In the genomic region with DNA sequence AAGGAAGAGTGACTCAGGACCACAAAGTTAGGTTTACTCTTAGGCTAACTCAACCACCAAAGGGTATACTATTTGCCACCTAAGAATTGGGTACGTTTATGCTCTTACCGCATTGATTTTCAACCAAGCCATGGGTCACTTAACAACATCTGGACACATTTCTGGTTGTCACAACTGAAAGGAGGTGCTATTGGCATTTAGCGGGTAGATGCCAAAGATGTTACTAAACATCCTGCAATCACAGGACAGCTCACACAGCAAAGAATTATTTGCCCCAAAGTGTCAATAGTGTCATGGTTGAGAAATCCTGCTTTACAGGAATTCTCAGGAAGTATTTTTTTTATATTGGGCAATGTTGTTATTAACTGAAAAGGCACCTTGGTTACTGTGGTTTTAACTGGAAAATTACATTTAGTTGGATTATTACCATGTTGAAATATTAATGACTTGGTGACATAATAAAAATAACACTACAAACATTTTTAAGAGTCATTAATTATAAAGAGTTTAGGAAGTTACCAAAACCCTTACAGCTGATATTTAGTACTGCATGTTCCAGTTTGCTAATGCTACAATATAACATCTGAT, we compare ENCODE assay signal across 12 cellular contexts.
DNase-seq lines count a peak whose midpoint lies in the region; ATAC-seq and TF ChIP-seq lines count a peak whose summit lies in the region.
"Had no signal": no experiment of that assay in that cellular context is flagged by ENCODE, and none has a peak within 500 bp of the region (broad histone marks: within the 10 kb centered on the region; RNA-seq: fewer than 3 reads in every experiment).

No MANE protein-coding gene starts in this region.

- H3K36me3 ChIP-seq in BJ (ENCODE audit: control insufficient read depth, insufficient read depth, low read length) = no peaks in the 10 kb centered on the region
- H3K36me3 ChIP-seq in mesenchymal stem cell (ENCODE audit: control insufficient read depth in 1 of 2, insufficient read depth in 2 of 2, low read depth in 1 of 2, low read length in 2 of 2) = peaks cover 0 to 7% of the 10 kb centered on the region in 2 experiments

- H2BK12ac ChIP-seq in mesenchymal stem cell (ENCODE audit: low read length in 2 of 2) = no peak overlapping the region

- H2BK15ac ChIP-seq in mesenchymal stem cell (ENCODE audit: low read depth, poor library complexity, severe bottlenecking) = no peak overlapping the region

- 33% methylated on average over 2 of the region's 3 CpGs for WGBS in mesenchymal stem cell

- H3K18ac ChIP-seq in mesenchymal stem cell (ENCODE audit: low read depth in 1 of 2, low read length in 2 of 2) = no peak overlapping the region

- H3K4me1 ChIP-seq in mesenchymal stem cell (ENCODE audit: control insufficient read depth, insufficient read depth, low read depth, low read length) = peaks cover 2% of the 10 kb centered on the region

- H3K23ac ChIP-seq in mesenchymal stem cell (ENCODE audit: low read length in 2 of 2) = no peak overlapping the region

- DNase-seq in BJ (ENCODE audit: low read depth) (peak; percentile 81), LoVo (ENCODE audit: low spot score) (peak; percentile 15), dermis blood vessel endothelial cell (peak; percentile 2), mesenchymal stem cell (peak; percentile 85), cerebellum (ENCODE audit: low spot score) (no peak)
- DNase-seq: activated CD4-positive, alpha-beta T cell treated with anti-CD3 and anti-CD28 coated beads for 36 hours; activated naive CD4-positive, alpha-beta T cell treated with anti-CD3 and anti-CD28 coated beads, Interleukin-2, amount 50 U/mL, for 16 hours; COR-L47; NCI-H1105 treated with DMSO at 0.1 percent for 48 hours had no signal

- H3K9me3 ChIP-seq in mesenchymal stem cell (ENCODE audit: control insufficient read depth, low read length) = peaks cover 17% of the 10 kb centered on the region

- POLR2A ChIA-PET in BJ (lab: Charles Lee) = interaction anchor here (0.5 kb wide), 1 partner anchor 317 kb away, joined by 3 read pairs; no protein-coding TSS in a partner anchor

- TF ChIP-seq CTCF in BJ (IDR thresholded peaks at IDR 0.05; ENCODE audit: insufficient read depth, low read depth, low read length) = no peak

- no peak overlapping the region for H3K4me2 ChIP-seq in mesenchymal stem cell (ENCODE audit: low read length, poor library complexity, severe bottlenecking)

- H2BK120ac ChIP-seq in mesenchymal stem cell (ENCODE audit: low read depth, low read length) = no peak overlapping the region

- no peak overlapping the region for H2AK5ac ChIP-seq in mesenchymal stem cell (ENCODE audit: low read length, severe bottlenecking)

- no peak overlapping the region for H2BK5ac ChIP-seq in mesenchymal stem cell (ENCODE audit: low read depth, low read length, poor library complexity, severe bottlenecking)

- H3K79me1 ChIP-seq in mesenchymal stem cell (replicated peaks; ENCODE audit: low read length, poor library complexity, severe bottlenecking) = no peaks in the 10 kb centered on the region

- CTCF ChIA-PET in BJ (lab: Yijun Ruan, JAX) = no interaction called here

- H3K14ac ChIP-seq in mesenchymal stem cell (ENCODE audit: low read length in 2 of 2) = no peak overlapping the region

- H3K9ac ChIP-seq in mesenchymal stem cell (ENCODE audit: low read length) = peak overlapping the region; percentile 77

- peak overlapping the region; percentile 55 for H3K27ac ChIP-seq in mesenchymal stem cell (ENCODE audit: low read length, poor library complexity, severe bottlenecking)

- H3K27me3 ChIP-seq in BJ (ENCODE audit: control insufficient read depth, insufficient read depth, low read length) (no peaks in the 10 kb centered on the region), mesenchymal stem cell (ENCODE audit: control insufficient read depth in 1 of 2, insufficient read depth in 1 of 2, low read length in 2 of 2) (no peaks in the 10 kb centered on the region)

- H3K4ac ChIP-seq in mesenchymal stem cell (ENCODE audit: low read depth in 1 of 2, low read length in 2 of 2) = no peak overlapping the region

- no peak overlapping the region for H2AFZ ChIP-seq in mesenchymal stem cell (ENCODE audit: low read depth, low read length)

- no peak overlapping the region for H4K8ac ChIP-seq in mesenchymal stem cell (ENCODE audit: low read length)

- ATAC-seq in GM19035 (IDR thresholded peaks at IDR 0.05; ENCODE audit: unreplicated experiment) (no peak), HG02981 (IDR thresholded peaks at IDR 0.05; ENCODE audit: unreplicated experiment) (no peak), HG03460 (IDR thresholded peaks at IDR 0.05; ENCODE audit: unreplicated experiment) (no peak)
- ATAC-seq: activated CD4-positive, alpha-beta T cell treated with anti-CD3 and anti-CD28 coated beads for 36 hours had no signal

- H3K4me3 ChIP-seq in BJ (ENCODE audit: low read depth, low read length) = no peak overlapping the region
- peak overlapping the region in 1 of 2 experiments; percentile 20 for H3K4me3 ChIP-seq in mesenchymal stem cell (ENCODE audit: insufficient read depth in 1 of 2, low read depth in 1 of 2, low read length in 2 of 2)

- no peak overlapping the region for H4K91ac ChIP-seq in mesenchymal stem cell (ENCODE audit: low read length)
